7 cellular contexts compared by ENCODE assay signal in genomic region chr15:101258238-101259144, GRCh38.
A peak's percentile ranks its signal among the peaks of the same experiment; 100 is the strongest.
DNase-seq lines count a peak whose midpoint lies in the region; ATAC-seq and TF ChIP-seq lines count a peak whose summit lies in the region.

No MANE protein-coding gene starts in this region.

- peak; percentile 79 for TF ChIP-seq CTCF in neutrophil (IDR thresholded peaks at IDR 0.05)

- no peaks in the 10 kb centered on the region for H3K9me3 ChIP-seq in neutrophil

- H3K36me3 ChIP-seq in neutrophil: no peaks in the 10 kb centered on the region

- ATAC-seq in HG03159 (IDR thresholded peaks at IDR 0.05; ENCODE audit: unreplicated experiment): peak; percentile 53
- ATAC-seq in HG02970 (IDR thresholded peaks at IDR 0.05; ENCODE audit: low FRiP score, unreplicated experiment): no peak

- DNase-seq in GDM1 (lab: John Stamatoyannopoulos, UW) (peak; percentile 55), NCI-H774 (lab: John Stamatoyannopoulos, UW) (peak; percentile 58), activated T-helper 1 cell treated with Interleukin-2 at 50 U/mL for 16 hours (ENCODE audit: low read depth) (peak; percentile 33), fibroblast of the conjunctiva (ENCODE audit: low read depth) (peak; percentile 79)

- H3K27me3 ChIP-seq in neutrophil: no peaks in the 10 kb centered on the region

- H3K4me3 ChIP-seq in neutrophil (ENCODE audit: low read depth in 1 of 2, low read length in 1 of 2): no peak overlapping the region

- H3K27ac ChIP-seq in neutrophil: no peak overlapping the region

- H3K4me1 ChIP-seq in neutrophil (ENCODE audit: control insufficient read depth in 1 of 2, insufficient read depth in 1 of 2, low read depth in 1 of 2, low read length in 1 of 2): peaks cover 0 to 5% of the 10 kb centered on the region in 2 experiments
